12 cellular contexts compared by ENCODE assay signal in the genomic region with DNA sequence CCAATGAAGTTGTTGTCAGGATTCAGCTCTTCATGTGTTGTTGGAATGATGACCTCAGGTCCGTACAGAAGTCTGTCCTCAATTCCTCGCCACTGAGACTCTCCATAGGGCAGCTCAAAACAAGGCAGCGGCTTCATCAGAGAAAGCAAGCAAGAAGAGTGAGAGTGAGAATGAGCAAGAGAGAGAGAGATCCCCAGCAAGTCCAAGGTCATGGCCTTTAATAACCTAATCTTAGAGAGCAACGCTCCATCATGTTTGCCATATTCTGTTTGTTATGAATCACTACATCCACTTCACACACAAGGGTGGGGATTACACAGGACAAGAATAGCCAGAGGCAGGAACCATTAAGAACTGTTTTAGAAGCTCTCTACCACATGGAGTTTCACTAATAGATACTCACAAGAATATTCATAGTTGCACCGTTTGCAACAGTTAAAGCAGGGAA. TPM values are rescaled to one million over a fixed set of nuclear protein-coding genes. Genes with fewer than 3 reads are reported as not detected.
DNase-seq lines count a peak whose midpoint lies in the region; ATAC-seq and TF ChIP-seq lines count a peak whose summit lies in the region.
"Had no signal": no experiment of that assay in that cellular context is flagged by ENCODE, and none has a peak within 500 bp of the region (broad histone marks: within the 10 kb centered on the region; RNA-seq: fewer than 3 reads in every experiment).

No MANE protein-coding gene starts in this region.

- ATAC-seq in GM18868 (IDR thresholded peaks at IDR 0.05; ENCODE audit: unreplicated experiment) (peak; percentile 88), GM21737 (IDR thresholded peaks at IDR 0.05; ENCODE audit: unreplicated experiment) (peak; percentile 60), HG03432 (IDR thresholded peaks at IDR 0.05; ENCODE audit: unreplicated experiment) (peak; percentile 94), lower lobe of right lung (peak; percentile 61 to 81), sciatic nerve (no peak)
- ATAC-seq: SK-N-SH treated with all-trans-retinoic acid at 6 μM for 48 hours had no signal

- H3K27ac ChIP-seq in lower lobe of right lung: peak overlapping the region; percentile 70
- H3K27ac ChIP-seq: coronary artery, neural progenitor cell, uterus had no signal

- DNase-seq in lower lobe of right lung (no peak), sciatic nerve (ENCODE audit: low spot score) (no peak), A172 (ENCODE audit: low spot score) (no peak), NCI-H1436 (lab: John Stamatoyannopoulos, UW) (no peak), NCI-H524 (lab: John Stamatoyannopoulos, UW) (no peak)
- DNase-seq: uterus had no signal

- no peaks in the 10 kb centered on the region for H3K27me3 ChIP-seq in lower lobe of right lung (ENCODE audit: low read depth)
- H3K27me3 ChIP-seq: neural progenitor cell, uterus had no signal

- TF ChIP-seq CTCF in lower lobe of right lung (IDR thresholded peaks at IDR 0.05): no peak

- no peaks in the 10 kb centered on the region for H3K9me3 ChIP-seq in lower lobe of right lung
- H3K9me3 ChIP-seq: uterus had no signal

- no peaks in the 10 kb centered on the region for H3K4me1 ChIP-seq in lower lobe of right lung
- H3K4me1 ChIP-seq: uterus had no signal

- H3K4me3 ChIP-seq in lower lobe of right lung: no peak overlapping the region
- H3K4me3 ChIP-seq: coronary artery, neural progenitor cell, uterus had no signal

- no peaks in the 10 kb centered on the region for H3K36me3 ChIP-seq in lower lobe of right lung
- H3K36me3 ChIP-seq: neural progenitor cell, uterus had no signal

- intact Hi-C loops in lower lobe of right lung (cut with DNase I): no loop called here
- intact Hi-C loops in sciatic nerve (cut with DNase I): no loop called here

RNA-seq across cellular contexts. Expression of gene MMP7, which starts 23.3 kb away (rescaled TPM):
- total RNA-seq in lower lobe of right lung (7.1 TPM), sciatic nerve (not detected)
- 0.28 TPM in 1 of 2 replicates, not detected in the other for total RNA-seq in A172 (2014; rRNA removed; shearing (Covaris generic))
